In genomic region chr11:75240381-75241035, GRCh38 we compare ENCODE assay signal across 1 cellular context.
TF ChIP-seq lines count a peak whose summit lies in the region.

TSS of gene TPBGL (plus strand) at chr11:75240774. CDS start at chr11:75241050, 276 bp downstream.

TF ChIP-seq in H1, 55 proteins besides CTCF, POLR2A, EP300 and RAD21 (continued from another document):
- TF ChIP-seq NANOG (IDR thresholded peaks at IDR 0.05; ENCODE audit: insufficient read depth, low read depth, low read length, poor library complexity, severe bottlenecking): no peak
- no peak for TF ChIP-seq BCL11A (IDR thresholded peaks at IDR 0.05; ENCODE audit: low read depth in 2 of 2, low read length in 2 of 2)
- TF ChIP-seq NRF1 (IDR thresholded peaks at IDR 0.05; ENCODE audit: low read depth, low read length): no peak
- TF ChIP-seq TAF1 (IDR thresholded peaks at IDR 0.05; ENCODE audit: low read depth, low read length): no peak
- TF ChIP-seq ASH2L (IDR thresholded peaks at IDR 0.05; ENCODE audit: low read length): peak; percentile 21
- TF ChIP-seq RXRA (IDR thresholded peaks at IDR 0.05; ENCODE audit: insufficient read depth, low read depth, low read length): no peak
- TF ChIP-seq E2F6 (IDR thresholded peaks at IDR 0.05): peak; percentile 56; the same call in 1 of the 2 replicates
- TF ChIP-seq SUZ12 (IDR thresholded peaks at IDR 0.05; ENCODE audit: low read length): peak; percentile 33; the same call in 1 of the 2 replicates
- no peak for TF ChIP-seq RNF2 (IDR thresholded peaks at IDR 0.05; ENCODE audit: borderline replicate concordance, low read depth, low read length, missing control alignments, poor library complexity, severe bottlenecking)
- TF ChIP-seq CTBP2 (IDR thresholded peaks at IDR 0.05; ENCODE audit: borderline replicate concordance, insufficient read depth, insufficient read length, low read length): peak; percentile 15
- no peak for TF ChIP-seq YY1 (IDR thresholded peaks at IDR 0.05; ENCODE audit: low read depth, low read length)
- no peak for TF ChIP-seq BRCA1 (IDR thresholded peaks at IDR 0.05; ENCODE audit: low read depth, low read length)
- peak; percentile 35 for TF ChIP-seq EZH2 (IDR thresholded peaks at IDR 0.05; ENCODE audit: low read depth, low read length, severe bottlenecking)
